In genomic region chr5:92952243-92952642, GRCh38 we compare ENCODE assay signal across 22 cellular contexts.
DNase-seq lines count a peak whose midpoint lies in the region; FAIRE-seq and TF ChIP-seq lines count a peak whose summit lies in the region.
"Had no signal": no experiment of that assay in that cellular context is flagged by ENCODE, and none has a peak within 500 bp of the region (broad histone marks: within the 10 kb centered on the region; RNA-seq: fewer than 3 reads in every experiment).

No MANE protein-coding gene starts in this region.

- TF ChIP-seq CTCF in transverse colon (IDR thresholded peaks at IDR 0.05) = no peak

- intact Hi-C loops in transverse colon (cut with DNase I; ENCODE audit: low total_unique reads) = no loop called here

- H3K4me3 ChIP-seq in transverse colon = no peak overlapping the region
- H3K4me3 ChIP-seq: A549; BLaER1 treated with 17β-estradiol and CSF1 and Interleukin-3, amounts not matched to agents 10 nM and 100 nM; HAP-1 had no signal

- in situ Hi-C loops in transverse colon (cut with MboI; ENCODE audit: low pct_ligation_motif_present in 1 of 4, low pct_unique_long_range_greater_than_20kb in 1 of 4, low sequenced_read_pairs in 3 of 4) = no loop called here

- H3K4me1 ChIP-seq in transverse colon = no peaks in the 10 kb centered on the region
- H3K4me1 ChIP-seq: A549; BE2C; BLaER1 treated with 17β-estradiol and CSF1 and Interleukin-3, amounts not matched to agents 10 nM and 100 nM; HAP-1 had no signal

- FAIRE-seq in A204.1 (lab: Jason Lieb, UNC) = peak; percentile 75
- FAIRE-seq in colon (lab: Jason Lieb, UNC) = peak; percentile 77
- FAIRE-seq in islet of Langerhans (lab: Jason Lieb, UNC) = peak; percentile 60
- FAIRE-seq: A549, GM12892 had no signal

- no peaks in the 10 kb centered on the region for H3K36me3 ChIP-seq in transverse colon
- H3K36me3 ChIP-seq: BE2C; BLaER1 treated with 17β-estradiol and CSF1 and Interleukin-3, amounts not matched to agents 10 nM and 100 nM; HAP-1 had no signal

- TF ChIP-seq POLR2A in transverse colon (IDR thresholded peaks at IDR 0.05) = no peak

- H3K27ac ChIP-seq in transverse colon = no peak overlapping the region
- H3K27ac ChIP-seq: 22Rv1; A549; BLaER1 treated with 17β-estradiol and CSF1 and Interleukin-3, amounts not matched to agents 10 nM and 100 nM had no signal

- peaks cover 12 to 13% of the 10 kb centered on the region in 2 donors for H3K9me3 ChIP-seq in transverse colon
- H3K9me3 ChIP-seq: HAP-1 had no signal

- TF ChIP-seq EP300 in transverse colon (IDR thresholded peaks at IDR 0.05; ENCODE audit: low read depth) = no peak

- no peaks in the 10 kb centered on the region for H3K27me3 ChIP-seq in transverse colon
- H3K27me3 ChIP-seq: BE2C; BLaER1 treated with 17β-estradiol and CSF1 and Interleukin-3, amounts not matched to agents 10 nM and 100 nM had no signal

- DNase-seq in NCI-H2227 (lab: John Stamatoyannopoulos, UW; ENCODE audit: unreplicated experiment) (peak; percentile 1), NCI-H2227 treated with DMSO at 0.1 percent for 48 hours (lab: John Stamatoyannopoulos, UW) (no peak), SIG-M5 (lab: John Stamatoyannopoulos, UW) (no peak), transverse colon (no peak), mucosa of gallbladder (ENCODE audit: low spot score) (no peak)
- DNase-seq: ACHN; AML-193; BE2C; CD4-positive, alpha-beta T cell; CD8-positive, alpha-beta memory T cell; DMS53; DMS79 treated with DMSO at 0.1 percent for 48 hours; GOT3; HFFc6 had no signal
